9 cellular contexts compared by ENCODE assay signal in the genomic region with DNA sequence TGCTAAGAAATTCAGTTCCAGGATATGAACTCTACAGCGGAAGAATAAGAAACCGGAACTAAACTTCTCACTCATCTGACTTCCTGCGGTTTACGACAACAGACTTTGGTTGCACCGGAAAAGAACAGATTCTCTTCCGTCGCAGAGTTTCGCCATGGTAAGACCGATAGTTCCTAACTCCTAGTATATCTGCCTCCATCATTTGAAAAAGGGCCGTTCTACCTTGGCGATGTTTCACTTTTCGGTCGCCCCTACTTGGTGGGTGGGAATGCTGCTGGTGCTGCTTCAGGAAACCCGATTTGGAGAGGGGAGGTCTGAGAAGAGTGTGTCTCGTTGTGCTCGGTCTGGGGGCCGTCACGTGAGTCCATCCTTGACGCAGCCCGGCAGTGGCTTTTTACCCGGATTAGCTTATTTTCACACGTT. TPM values are rescaled to one million over a fixed set of nuclear protein-coding genes. Genes with fewer than 3 reads are reported as not detected.
DNase-seq lines count a peak whose midpoint lies in the region; ATAC-seq and TF ChIP-seq lines count a peak whose summit lies in the region.
"Had no signal": no experiment of that assay in that cellular context is flagged by ENCODE, and none has a peak within 500 bp of the region (broad histone marks: within the 10 kb centered on the region; RNA-seq: fewer than 3 reads in every experiment).

A gene (plus strand): TSS at position 132 of the 423 bp plus-strand sequence. CDS start 23 bp downstream, at position 155.

- no peaks in the 10 kb centered on the region for H3K27me3 Mint-ChIP-seq in activated CD8-positive, alpha-beta T cell treated with anti-CD3 and anti-CD28 coated beads for 36 hours

- H3K27ac Mint-ChIP-seq in activated CD8-positive, alpha-beta T cell treated with anti-CD3 and anti-CD28 coated beads for 36 hours: peak within 1 kb of the TSS; percentile 94

- H3K36me3 ChIP-seq in KOPT-K1 (ENCODE audit: insufficient read depth, low read length): peaks cover 43% of the 10 kb centered on the region
- peaks cover 0 to 38% (median 0%) of the 10 kb centered on the region in 9 donors for H3K36me3 ChIP-seq in heart right ventricle

- peak within 1 kb of the TSS; percentile 87 for H3K4me3 Mint-ChIP-seq in activated CD8-positive, alpha-beta T cell treated with anti-CD3 and anti-CD28 coated beads for 36 hours

- ATAC-seq in GM19372 (IDR thresholded peaks at IDR 0.05; ENCODE audit: low read depth, unreplicated experiment) (peak; percentile 68), heart right ventricle (peak in 5 of 8 donors; percentile 74 to 92 (median 81)), GM21526 (IDR thresholded peaks at IDR 0.05; ENCODE audit: low FRiP score, unreplicated experiment) (no peak), GM19328 (IDR thresholded peaks at IDR 0.05; ENCODE audit: unreplicated experiment) (no peak)
- peak; percentile 85 for ATAC-seq in activated CD8-positive, alpha-beta T cell treated with anti-CD3 and anti-CD28 coated beads for 36 hours

- H3K27me3 ChIP-seq in heart right ventricle: no peaks in the 10 kb centered on the region
- H3K27me3 ChIP-seq: Peyer's patch had no signal

- H3K9me3 ChIP-seq in KOPT-K1 (ENCODE audit: insufficient read depth, low read length, poor library complexity, severe bottlenecking) (no peaks in the 10 kb centered on the region), heart right ventricle (no peaks in the 10 kb centered on the region)
- H3K9me3 ChIP-seq: Peyer's patch had no signal

- CTCF ChIA-PET in activated CD8-positive, alpha-beta T cell treated with anti-CD3 and anti-CD28 coated beads for 36 hours (lab: Charles Lee): no interaction called here

- POLR2A ChIA-PET in activated CD8-positive, alpha-beta T cell treated with anti-CD3 and anti-CD28 coated beads for 36 hours (lab: Charles Lee): interaction anchor here (1.3 to 1.4 kb wide), 2 partner anchors 12 to 26 kb away, joined by 3 read pairs; no protein-coding TSS in a partner anchor

- H3K4me1 ChIP-seq in heart right ventricle: peaks cover 0 to 11% (median 0%) of the 10 kb centered on the region in 9 donors
- H3K4me1 ChIP-seq: Peyer's patch had no signal

- 0 to 1% methylated on average over 22 of the region's 22 CpGs for WGBS in heart right ventricle, 2 donors

- intact Hi-C loops in activated CD8-positive, alpha-beta T cell treated with anti-CD3 and anti-CD28 coated beads for 36 hours (cut with micrococcal nuclease): no loop called here
- intact Hi-C loops in heart right ventricle (cut with DNase I): loop anchor here in 1 of 10 donors (10.0 kb wide), 1 partner anchor 93 kb away; a partner anchor contains a TSS

- H3K9me3 Mint-ChIP-seq in activated CD8-positive, alpha-beta T cell treated with anti-CD3 and anti-CD28 coated beads for 36 hours: no peaks in the 10 kb centered on the region

- peaks cover 51% of the 10 kb centered on the region for H3K36me3 Mint-ChIP-seq in activated CD8-positive, alpha-beta T cell treated with anti-CD3 and anti-CD28 coated beads for 36 hours (ENCODE audit: low read depth)

- H3K4me3 ChIP-seq in heart right ventricle: peak within 1 kb of the TSS in 6 of 10 donors; percentile 56 to 70 (median 69)

- H3K27ac ChIP-seq in KOPT-K1 (ENCODE audit: low read depth, low read length, poor library complexity, severe bottlenecking) (peak within 1 kb of the TSS; percentile 87), heart right ventricle (peak within 1 kb of the TSS in 5 of 10 donors; percentile 31 to 67 (median 60))

- DNase-seq in activated CD8-positive, alpha-beta T cell treated with anti-CD3 and anti-CD28 coated beads for 36 hours: peak; percentile 56
- DNase-seq in heart right ventricle (peak; percentile 6 to 38), Kasumi-1 (lab: John Stamatoyannopoulos, UW) (no peak)
- DNase-seq in stimulated activated CD4-positive, alpha-beta T cell treated with anti-CD3 and anti-CD28 coated beads, Interleukin-4, amount 100 ng/mL, for 24 hours: peak; percentile 51

- TF ChIP-seq CTCF in activated CD8-positive, alpha-beta T cell treated with anti-CD3 and anti-CD28 coated beads for 36 hours (IDR thresholded peaks at IDR 0.05): no peak
- TF ChIP-seq CTCF in heart right ventricle (IDR thresholded peaks at IDR 0.05): no peak

- H3K4me1 Mint-ChIP-seq in activated CD8-positive, alpha-beta T cell treated with anti-CD3 and anti-CD28 coated beads for 36 hours (ENCODE audit: low read depth): peaks cover 41% of the 10 kb centered on the region

RNA-seq across cellular contexts. Expression of the gene that starts here (rescaled TPM):
- 100 to 1,000 TPM; 406 to 411 TPM for total RNA-seq in activated CD8-positive, alpha-beta T cell treated with anti-CD3 and anti-CD28 coated beads for 36 hours
- total RNA-seq in heart right ventricle: 100 to 1,000 TPM in 7 of 10 donors, not detected in 3; 148 to 211 (median 171) TPM
- polyA plus RNA-seq in heart right ventricle: 100 to 1,000 TPM; 213 to 421 TPM

Comparison
In these comparisons a context has a peak if more than half of its experiments do, and no peak if none do; other contexts are left out.
1. ATAC-seq: peak in GM19372 (single experiment), activated CD8-positive, alpha-beta T cell treated with anti-CD3 and anti-CD28 coated beads for 36 hours (single experiment) and heart right ventricle (5 of 8); none in GM21526 (single experiment) and GM19328 (single experiment).
2. DNase-seq: peak in activated CD8-positive, alpha-beta T cell treated with anti-CD3 and anti-CD28 coated beads for 36 hours (single experiment), heart right ventricle (2 of 2) and stimulated activated CD4-positive, alpha-beta T cell treated with anti-CD3 and anti-CD28 coated beads, Interleukin-4, amount 100 ng/mL, for 24 hours (single experiment); none in Kasumi-1 (0 of 2).